In genomic region chr2:35827086-35827485, GRCh38 we compare ENCODE assay signal across 22 cellular contexts.
DNase-seq lines count a peak whose midpoint lies in the region; ATAC-seq and TF ChIP-seq lines count a peak whose summit lies in the region.
"Had no signal": no experiment of that assay in that cellular context is flagged by ENCODE, and none has a peak within 500 bp of the region (broad histone marks: within the 10 kb centered on the region; RNA-seq: fewer than 3 reads in every experiment).

No MANE protein-coding gene starts in this region.

- no peaks in the 10 kb centered on the region for H3K4me1 Mint-ChIP-seq in T-helper 17 cell
- H3K4me1 Mint-ChIP-seq: B cell had no signal

- H3K79me1 ChIP-seq in mesendoderm (ENCODE audit: low read length), result no peaks in the 10 kb centered on the region

- H4K8ac ChIP-seq in mesendoderm (ENCODE audit: low read depth, low read length), result no peak overlapping the region

- no peak overlapping the region for H2BK5ac ChIP-seq in mesendoderm (ENCODE audit: low read length)

- H3K4me3 ChIP-seq in mesendoderm (ENCODE audit: low read length) (no peak overlapping the region), retinal pigment epithelial cell (ENCODE audit: low read length) (no peak overlapping the region)
- H3K4me3 ChIP-seq: BLaER1 treated with 17β-estradiol and CSF1 and Interleukin-3, amounts not matched to agents 10 nM and 100 nM; GM12878 had no signal

- H3K27ac ChIP-seq in mesendoderm (ENCODE audit: low read depth, low read length), result no peak overlapping the region
- H3K27ac ChIP-seq: BLaER1 treated with 17β-estradiol and CSF1 and Interleukin-3, amounts not matched to agents 10 nM and 100 nM; C4-2B had no signal

- H3K9ac ChIP-seq in mesendoderm (ENCODE audit: low read length), result no peak overlapping the region
- H3K9ac ChIP-seq: BLaER1 treated with 17β-estradiol and CSF1 and Interleukin-3, amounts not matched to agents 10 nM and 100 nM had no signal

- H2AK5ac ChIP-seq in mesendoderm (ENCODE audit: low read length), result no peak overlapping the region

- no peak for TF ChIP-seq CTCF in retinal pigment epithelial cell (conservative IDR thresholded peaks at IDR 0.05; ENCODE audit: low read depth, low read length)

- no peak overlapping the region for H3K4me3 Mint-ChIP-seq in T-helper 17 cell
- H3K4me3 Mint-ChIP-seq: B cell; CD4-positive, alpha-beta T cell; CD8-positive, alpha-beta T cell had no signal

- H3K4me1 ChIP-seq in mesendoderm (ENCODE audit: control insufficient read depth, low read depth, low read length), result peaks cover 6% of the 10 kb centered on the region
- H3K4me1 ChIP-seq: BLaER1 treated with 17β-estradiol and CSF1 and Interleukin-3, amounts not matched to agents 10 nM and 100 nM had no signal

- no peaks in the 10 kb centered on the region for H3K79me2 ChIP-seq in mesendoderm (ENCODE audit: control insufficient read depth, insufficient read depth, low read length)

- H3K4ac ChIP-seq in mesendoderm (ENCODE audit: low read depth, low read length), result peak overlapping the region; percentile 38

- no peak overlapping the region for H3K23ac ChIP-seq in mesendoderm (ENCODE audit: low read length)

- H3K36me3 ChIP-seq in mesendoderm (ENCODE audit: control insufficient read depth, insufficient read depth, low read length), result no peaks in the 10 kb centered on the region
- H3K36me3 ChIP-seq: BLaER1 treated with 17β-estradiol and CSF1 and Interleukin-3, amounts not matched to agents 10 nM and 100 nM had no signal

- H2BK15ac ChIP-seq in mesendoderm (replicated peaks; ENCODE audit: low read depth), result no peak overlapping the region

- DNase-seq in CMK (ENCODE audit: low read depth) (peak; percentile 5), mesendoderm (no peak), retinal pigment epithelial cell (ENCODE audit: low read depth) (peak; percentile 29), HT-29 (ENCODE audit: low spot score) (no peak), T-helper 17 cell (no peak), NOMO-1 (lab: John Stamatoyannopoulos, UW; ENCODE audit: unreplicated experiment in 2 of 2) (no peak)
- DNase-seq: 8988T; AML-193; CD4-positive, alpha-beta T cell; CD8-positive, alpha-beta T cell; COR-L47; DMS 273 treated with DMSO at 0.1 percent for 48 hours; DMS153; DMS53; DMS79; DND-41; EL; GDM1 had no signal

- peaks cover 15% of the 10 kb centered on the region for H3K27me3 Mint-ChIP-seq in T-helper 17 cell
- H3K27me3 Mint-ChIP-seq: B cell had no signal

- H3K4me2 ChIP-seq in mesendoderm (ENCODE audit: low read length), result no peak overlapping the region
- H3K4me2 ChIP-seq: BLaER1 treated with 17β-estradiol and CSF1 and Interleukin-3, amounts not matched to agents 10 nM and 100 nM had no signal

- H3K56ac ChIP-seq in mesendoderm (ENCODE audit: low read length), result no peak overlapping the region

- no peaks in the 10 kb centered on the region for H3K36me3 Mint-ChIP-seq in T-helper 17 cell (ENCODE audit: low read depth)
- H3K36me3 Mint-ChIP-seq: CD8-positive, alpha-beta T cell had no signal

- no peak overlapping the region for H4K5ac ChIP-seq in mesendoderm (ENCODE audit: low read length)

- ATAC-seq in T-helper 17 cell, result no peak
- ATAC-seq: CD8-positive, alpha-beta T cell; GM12878 had no signal

- no peak overlapping the region for H3K27ac Mint-ChIP-seq in T-helper 17 cell
- H3K27ac Mint-ChIP-seq: B cell; CD4-positive, alpha-beta T cell; CD8-positive, alpha-beta T cell had no signal

- no CpG with 5 or more reads among the region's 5 CpGs for WGBS in mesendoderm (ENCODE audit: extremely low coverage, insufficient coverage, low lambda C conversion rate)

- H3K18ac ChIP-seq in mesendoderm (ENCODE audit: low read length), result peak overlapping the region; percentile 61

- no peak overlapping the region for H2BK120ac ChIP-seq in mesendoderm (ENCODE audit: low read depth, low read length)

- no peaks in the 10 kb centered on the region for H3K27me3 ChIP-seq in mesendoderm (ENCODE audit: insufficient read depth, low read length, poor library complexity)
- H3K27me3 ChIP-seq: BLaER1 treated with 17β-estradiol and CSF1 and Interleukin-3, amounts not matched to agents 10 nM and 100 nM had no signal

- H3K9me3 ChIP-seq in T-helper 17 cell (ENCODE audit: control insufficient read depth, low read length, poor library complexity, severe bottlenecking), result no peaks in the 10 kb centered on the region
- H3K9me3 ChIP-seq: BLaER1 treated with 17β-estradiol and CSF1 and Interleukin-3, amounts not matched to agents 10 nM and 100 nM had no signal

Comparison
In these comparisons a context has a peak if more than half of its experiments do, and no peak if none do; other contexts are left out.
1. DNase-seq: peak in CMK (single experiment) and retinal pigment epithelial cell (single experiment); none in mesendoderm (single experiment), HT-29 (single experiment), T-helper 17 cell (0 of 3) and NOMO-1 (0 of 2).